In the genomic region with DNA sequence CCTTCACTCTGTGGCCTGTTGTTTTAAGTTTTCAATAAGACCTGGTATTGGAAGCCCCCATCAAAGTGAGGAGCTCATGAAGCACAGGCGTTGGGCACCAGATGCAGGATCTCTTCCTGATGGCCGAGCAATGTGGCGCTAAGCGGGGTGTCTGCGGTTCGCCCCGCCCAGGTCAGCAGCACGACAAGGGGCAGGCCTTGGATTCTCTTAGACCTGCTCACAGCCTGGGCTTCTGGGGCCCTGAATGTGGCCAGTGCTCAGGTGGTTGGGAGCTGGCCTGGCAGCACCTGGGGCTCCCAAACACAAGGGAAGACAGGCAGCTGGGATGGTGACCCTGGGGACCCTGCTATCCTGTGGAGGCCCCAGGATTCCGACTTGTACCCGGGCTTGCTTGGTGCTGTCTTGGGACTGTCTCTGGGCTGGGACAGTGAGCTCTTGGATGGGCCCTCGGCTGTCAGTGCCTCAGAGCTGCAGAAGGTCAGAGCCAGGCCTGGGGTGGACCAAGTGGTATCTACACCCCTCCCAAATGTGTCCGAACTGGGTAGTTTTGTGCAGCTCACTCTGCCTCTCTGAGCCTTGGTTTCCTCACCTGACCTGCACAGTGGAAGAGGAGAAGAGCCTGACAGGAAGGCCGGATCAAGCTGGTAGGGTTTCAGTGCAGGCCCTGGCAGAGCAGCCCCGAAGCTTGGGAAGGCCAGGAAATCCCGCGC, we compare ENCODE assay signal across 26 cellular contexts.
"Had no signal": no experiment of that assay in that cellular context is flagged by ENCODE, and none has a peak within 500 bp of the region (broad histone marks: within the 10 kb centered on the region; RNA-seq: fewer than 3 reads in every experiment).

No MANE protein-coding gene starts in this region.

- FAIRE-seq: endometrium, frontal cortex, islet of Langerhans, urothelium cell line had no signal

- H3K27ac ChIP-seq: epithelial cell of prostate, parathyroid adenoma, testis, transverse colon had no signal

- H3K27me3 ChIP-seq: testis, transverse colon had no signal

- ATAC-seq: activated CD8-positive, alpha-beta T cell treated with anti-CD3 and anti-CD28 coated beads for 36 hours; left colon; naive thymus-derived CD4-positive, alpha-beta T cell; right cardiac atrium had no signal

- DNase-seq: activated B cell treated with CpG ODN at 0.5 μM for 24 hours; activated CD4-positive, alpha-beta T cell treated with anti-CD3 and anti-CD28 coated beads, Interleukin-2, amount 50 U/mL, for 1 hour; activated CD8-positive, alpha-beta T cell treated with anti-CD3 and anti-CD28 coated beads for 36 hours; activated effector memory CD4-positive, alpha-beta T cell treated with anti-CD3 and anti-CD28 coated beads, Interleukin-2, amount 50 U/mL, for 16 hours; activated naive CD4-positive, alpha-beta T cell treated with anti-CD3 and anti-CD28 coated beads for 36 hours; activated naive CD8-positive, alpha-beta T cell treated with anti-CD3 and anti-CD28 coated beads, Interleukin-2, amount 10 ng/mL, durations not matched to agents 7 days and 5 days; activated T-cell treated with anti-CD3 and anti-CD28 coated beads, Interleukin-2, amount 50 U/mL, for 1 hour; amniotic stem cell; caudate nucleus; effector CD8-positive, alpha-beta T cell; left colon; midbrain; naive thymus-derived CD4-positive, alpha-beta T cell; nucleus accumbens; right cardiac atrium; stimulated activated CD4-positive, alpha-beta T cell treated with anti-CD3 and anti-CD28 coated beads, Interleukin-2, amount 100 ng/mL, for 48 hours; stimulated activated naive CD4-positive, alpha-beta T cell treated with Interleukin-2 at 50 U/mL for 16 hours; T-helper 1 cell; testis; transverse colon had no signal

- H3K79me2 ChIP-seq: parathyroid adenoma had no signal

- H3K4me3 ChIP-seq: testis, transverse colon had no signal

- H3K4me1 ChIP-seq: parathyroid adenoma, testis, transverse colon had no signal

- H3K36me3 ChIP-seq: transverse colon had no signal

- H3K9ac ChIP-seq: parathyroid adenoma had no signal

- H3K9me3 ChIP-seq: testis, transverse colon had no signal

- H2AFZ ChIP-seq: parathyroid adenoma had no signal
